In the genomic region with DNA sequence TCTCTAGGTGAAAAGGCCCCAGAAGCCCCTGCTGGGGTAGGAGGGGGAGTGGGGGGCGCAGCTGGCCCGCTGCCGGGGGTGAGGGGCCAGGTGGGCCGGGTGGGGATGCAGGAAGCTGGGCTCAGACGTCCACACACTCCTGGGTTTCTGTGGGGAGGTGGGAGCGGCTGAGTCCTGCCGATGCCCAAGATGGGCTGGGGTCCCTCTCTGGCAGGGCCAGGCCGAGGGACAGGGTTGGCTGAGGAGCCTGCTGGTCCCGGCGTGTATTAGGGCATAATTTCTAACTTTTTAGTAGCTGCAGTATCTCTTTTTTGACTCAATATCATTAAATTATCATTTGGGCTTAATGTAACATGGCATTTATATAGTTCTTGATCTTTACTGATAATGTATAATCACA, we compare ENCODE assay signal across 18 cellular contexts.
DNase-seq lines count a peak whose midpoint lies in the region; ATAC-seq and TF ChIP-seq lines count a peak whose summit lies in the region.
"Had no signal": no experiment of that assay in that cellular context is flagged by ENCODE, and none has a peak within 500 bp of the region (broad histone marks: within the 10 kb centered on the region; RNA-seq: fewer than 3 reads in every experiment).

No MANE protein-coding gene starts in this region.

- no peak overlapping the region for H3K4me2 ChIP-seq in hepatocyte

- no peak for ATAC-seq in CD4-positive, alpha-beta T cell (ENCODE audit: poor library complexity)

- WGBS in hepatocyte (ENCODE audit: low lambda C conversion rate, missing lambda C conversion rate) = 89% methylated on average over 10 of the region's 10 CpGs

- H3K9me3 Mint-ChIP-seq in CD4-positive, alpha-beta T cell = no peaks in the 10 kb centered on the region
- H3K9me3 Mint-ChIP-seq: CD4-positive, CD25-positive, alpha-beta regulatory T cell; T-helper 1 cell treated with Interleukin-12 subunit alpha and Interleukin-12 subunit beta and Interleukin-4 antibody, amounts not matched to agents 30 μg/mL and 1 μg/mL, for 36 hours had no signal

- H3K9me2 ChIP-seq in hepatocyte (replicated peaks; ENCODE audit: insufficient read depth) = no peaks in the 10 kb centered on the region

- CTCF ChIA-PET in CD4-positive, alpha-beta T cell (lab: Charles Lee) = interaction anchor here (0.7 to 1.8 kb wide), 4 partner anchors 27 to 126 kb away, joined by 3 to 4 read pairs (median 4); no protein-coding TSS in a partner anchor

- intact Hi-C loops in CD4-positive, alpha-beta T cell (cut with DNase I, micrococcal nuclease) = loop anchor here in 1 of 2 experiments (5.0 kb wide), 1 partner anchor 37 kb away; no protein-coding TSS in a partner anchor

- TF ChIP-seq CTCF in CD4-positive, alpha-beta T cell (IDR thresholded peaks at IDR 0.05) = no peak
- TF ChIP-seq CTCF in hepatocyte (IDR thresholded peaks at IDR 0.05; ENCODE audit: poor library complexity) = no peak

- H3K4me1 ChIP-seq in hepatocyte (ENCODE audit: insufficient read depth) (peaks cover 3% of the 10 kb centered on the region), rectal smooth muscle tissue (ENCODE audit: control insufficient read depth, insufficient read depth, low read length) (peaks cover 3% of the 10 kb centered on the region)

- H3K36me3 Mint-ChIP-seq in CD4-positive, alpha-beta T cell (ENCODE audit: low read depth) = peaks cover 65% of the 10 kb centered on the region

- H3K9ac ChIP-seq in SK-N-MC (ENCODE audit: insufficient read length) (no peak overlapping the region), rectal smooth muscle tissue (ENCODE audit: low read length) (no peak overlapping the region)

- no peak overlapping the region for H2AFZ ChIP-seq in hepatocyte

- H3K36me3 ChIP-seq in SK-N-MC (ENCODE audit: insufficient read depth, low read length) (no peaks in the 10 kb centered on the region), hepatocyte (replicated peaks; ENCODE audit: insufficient read depth, low read depth) (no peaks in the 10 kb centered on the region), rectal smooth muscle tissue (ENCODE audit: control insufficient read depth, insufficient read depth, low read length) (no peaks in the 10 kb centered on the region)
- H3K36me3 ChIP-seq: esophagus squamous epithelium, pancreas, Peyer's patch had no signal

- H3K4me3 ChIP-seq in SK-N-MC (no peak overlapping the region), hepatocyte (no peak overlapping the region), rectal smooth muscle tissue (ENCODE audit: low read length) (no peak overlapping the region)
- H3K4me3 ChIP-seq: esophagus squamous epithelium, pancreas, Peyer's patch, testis had no signal

- no peaks in the 10 kb centered on the region for H4K20me1 ChIP-seq in hepatocyte (ENCODE audit: insufficient read depth, poor library complexity, severe bottlenecking)

- H3K27me3 ChIP-seq in CD4-positive, alpha-beta T cell (ENCODE audit: control insufficient read depth, insufficient read depth, low read length) = no peaks in the 10 kb centered on the region
- H3K27me3 ChIP-seq in hepatocyte = no peaks in the 10 kb centered on the region
- H3K27me3 ChIP-seq in rectal smooth muscle tissue (ENCODE audit: control insufficient read depth, insufficient read depth, low read length) = no peaks in the 10 kb centered on the region
- H3K27me3 ChIP-seq: esophagus squamous epithelium, pancreas, Peyer's patch, testis had no signal

- DNase-seq in CD4-positive, alpha-beta T cell = no peak
- DNase-seq in SK-N-MC (ENCODE audit: low read depth, low spot score) = no peak
- no peak for DNase-seq in hepatocyte (ENCODE audit: low spot score)
- DNase-seq in midbrain (lab: John Stamatoyannopoulos, UW) = no peak
- DNase-seq in NOMO-1 treated with dmso at 0.1 percent for 144 hours (lab: John Stamatoyannopoulos, UW; ENCODE audit: unreplicated experiment) = no peak
- DNase-seq in OCI-M1 (lab: John Stamatoyannopoulos, UW) = no peak
- no peak for DNase-seq in OCI-M2 (lab: John Stamatoyannopoulos, UW; ENCODE audit: unreplicated experiment)
- DNase-seq: activated CD4-positive, alpha-beta T cell treated with anti-CD3 and anti-CD28 coated beads, Interleukin-2, amount 50 U/mL, for 1 hour; CD4-positive, CD25-positive, alpha-beta regulatory T cell; esophagus squamous epithelium; hippocampal formation; KBM-7; Peyer's patch; stimulated activated CD4-positive, alpha-beta T cell treated with anti-CD3 and anti-CD28 coated beads, Interleukin-15, amount 100 ng/mL, for 24 hours; testis had no signal

- peaks cover 92% of the 10 kb centered on the region for H3K4me1 Mint-ChIP-seq in CD4-positive, alpha-beta T cell (ENCODE audit: low read depth)

- POLR2A ChIA-PET in CD4-positive, alpha-beta T cell (lab: Charles Lee) = interaction anchor here (1.1 to 5.6 kb wide), 3 partner anchors 16 to 39 kb away, joined by 3 to 23 read pairs (median 14); no protein-coding TSS in a partner anchor

- H3K27me3 Mint-ChIP-seq in CD4-positive, alpha-beta T cell = no peaks in the 10 kb centered on the region
- H3K27me3 Mint-ChIP-seq: CD4-positive, CD25-positive, alpha-beta regulatory T cell had no signal

- no peak overlapping the region for H3K4me3 Mint-ChIP-seq in CD4-positive, alpha-beta T cell
- H3K4me3 Mint-ChIP-seq: T-helper 1 cell treated with Interleukin-12 subunit alpha and Interleukin-12 subunit beta and Interleukin-4 antibody, amounts not matched to agents 30 μg/mL and 1 μg/mL, for 36 hours had no signal

- H3K9me3 ChIP-seq in CD4-positive, alpha-beta T cell (ENCODE audit: control insufficient read depth, low read length) = no peaks in the 10 kb centered on the region
- H3K9me3 ChIP-seq in SK-N-MC (ENCODE audit: low read depth, low read length) = no peaks in the 10 kb centered on the region
- H3K9me3 ChIP-seq in hepatocyte (ENCODE audit: low read depth) = no peaks in the 10 kb centered on the region
- H3K9me3 ChIP-seq: esophagus squamous epithelium, pancreas, Peyer's patch, testis had no signal

- no peaks in the 10 kb centered on the region for H3K79me2 ChIP-seq in hepatocyte

- H3K27ac ChIP-seq in CD4-positive, alpha-beta T cell (ENCODE audit: low read depth, low read length) = no peak overlapping the region
- H3K27ac ChIP-seq in SK-N-MC = 0 out of 2 replicates have a peak overlapping the region, but pooled peaks have one; percentile 32
- peak overlapping the region; percentile 51 for H3K27ac ChIP-seq in hepatocyte
- H3K27ac ChIP-seq in rectal smooth muscle tissue (ENCODE audit: low read depth, low read length) = peak overlapping the region; percentile 51
- H3K27ac ChIP-seq: testis had no signal

- H3K27ac Mint-ChIP-seq in CD4-positive, alpha-beta T cell = peak overlapping the region; percentile 89
- H3K27ac Mint-ChIP-seq: T-helper 1 cell treated with Interleukin-12 subunit alpha and Interleukin-12 subunit beta and Interleukin-4 antibody, amounts not matched to agents 30 μg/mL and 1 μg/mL, for 36 hours had no signal
